In the genomic region with DNA sequence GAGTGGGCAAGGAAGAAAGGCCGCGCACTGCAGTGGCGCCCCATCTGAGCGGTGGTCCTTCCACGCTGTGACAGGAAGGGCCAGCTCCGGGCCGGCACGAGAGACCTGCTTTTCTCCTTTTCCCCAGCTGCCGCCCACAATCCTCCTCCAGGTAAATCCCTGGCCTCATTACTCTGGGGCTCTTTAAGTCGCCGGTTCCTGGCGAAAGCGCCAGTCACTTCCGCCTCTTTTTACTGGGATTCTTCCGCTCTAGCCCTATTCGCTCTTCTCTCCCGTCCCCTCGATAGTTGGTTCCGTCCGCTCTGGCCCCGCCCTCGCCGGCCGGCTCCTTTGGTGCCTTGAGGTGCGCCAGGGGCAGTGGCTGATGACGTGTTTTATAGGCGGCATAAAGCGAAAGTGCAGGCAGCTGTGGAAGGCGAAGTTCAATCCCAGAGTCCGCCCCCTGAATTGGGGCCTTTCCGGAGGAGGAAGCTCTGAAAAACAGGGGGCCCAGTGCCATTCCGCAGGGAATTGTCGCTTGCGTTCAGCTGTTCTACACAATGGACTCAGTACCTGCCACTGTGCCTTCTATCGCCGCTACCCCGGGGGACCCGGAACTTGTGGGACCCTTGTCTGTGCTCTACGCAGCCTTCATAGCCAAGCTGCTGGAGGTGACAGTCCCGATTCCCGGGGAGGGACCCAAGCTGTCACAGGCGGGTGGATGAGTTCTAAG, we compare ENCODE assay signal across 8 cellular contexts. TPM values are rescaled to one million over a fixed set of nuclear protein-coding genes. Genes with fewer than 3 reads are reported as not detected.
DNase-seq lines count a peak whose midpoint lies in the region; ATAC-seq and TF ChIP-seq lines count a peak whose summit lies in the region.

No MANE protein-coding gene starts in this region.

- DNase-seq in GM10266 (ENCODE audit: extremely low spot score) (peak; percentile 86), NCI-H1092 treated with DMSO at 0.1 percent for 48 hours (lab: John Stamatoyannopoulos, UW) (peak; percentile 100), glomerular endothelial cell (ENCODE audit: extremely low read depth, low read depth, low spot score) (peak; percentile 85), nucleus accumbens (lab: John Stamatoyannopoulos, UW) (peak; percentile 41 to 98 (median 93)), suprapubic skin (ENCODE audit: low spot score in 2 of 2) (peak; percentile 97 to 98)

- no peaks in the 10 kb centered on the region for H3K27me3 ChIP-seq in suprapubic skin

- H3K4me1 Mint-ChIP-seq in activated naive CD8-positive, alpha-beta T cell (ENCODE audit: low read depth): peaks cover 42% of the 10 kb centered on the region

- peak overlapping the region; percentile 95 for H3K4me3 ChIP-seq in suprapubic skin

- peak overlapping the region; percentile 99 for H3K4me3 Mint-ChIP-seq in activated naive CD8-positive, alpha-beta T cell

- peak overlapping the region; percentile 97 for H3K27ac Mint-ChIP-seq in activated naive CD8-positive, alpha-beta T cell

- TF ChIP-seq POLR2A in suprapubic skin (IDR thresholded peaks at IDR 0.05): peak; percentile 50 to 76

- H3K4me1 ChIP-seq in suprapubic skin: peaks cover 23% of the 10 kb centered on the region

- H3K9me3 Mint-ChIP-seq in activated naive CD8-positive, alpha-beta T cell (ENCODE audit: low read depth): no peaks in the 10 kb centered on the region

- H3K27me3 Mint-ChIP-seq in activated naive CD8-positive, alpha-beta T cell: no peaks in the 10 kb centered on the region

- H3K27ac ChIP-seq in suprapubic skin: peak overlapping the region; percentile 89

- TF ChIP-seq EP300 in suprapubic skin (IDR thresholded peaks at IDR 0.05): no peak

- H3K9me3 ChIP-seq in suprapubic skin: no peaks in the 10 kb centered on the region

- under 1% methylated on average over 36 of the region's 42 CpGs for WGBS in suprapubic skin

- H3K36me3 Mint-ChIP-seq in activated naive CD8-positive, alpha-beta T cell: peaks cover 10% of the 10 kb centered on the region

- ATAC-seq in HG02623 (IDR thresholded peaks at IDR 0.05; ENCODE audit: unreplicated experiment) (peak; percentile 97), SK-N-SH treated with all-trans-retinoic acid at 6 μM for 48 hours (peak; percentile 99)

- no peak for TF ChIP-seq CTCF in GM10266 (IDR thresholded peaks at IDR 0.05; ENCODE audit: control insufficient read depth, insufficient read depth, low read depth, missing control alignments)
- TF ChIP-seq CTCF in suprapubic skin (IDR thresholded peaks at IDR 0.05): no peak

- H3K36me3 ChIP-seq in suprapubic skin: peaks cover 17% of the 10 kb centered on the region

TF ChIP-seq in SK-N-SH treated with all-trans-retinoic acid at 6 μM for 48 hours, 23 proteins besides CTCF, POLR2A, EP300 and RAD21:
- no peak for TF ChIP-seq GLIS3 (CRISPR knock-in tag; IDR thresholded peaks at IDR 0.05)
- TF ChIP-seq, protein P1, sequence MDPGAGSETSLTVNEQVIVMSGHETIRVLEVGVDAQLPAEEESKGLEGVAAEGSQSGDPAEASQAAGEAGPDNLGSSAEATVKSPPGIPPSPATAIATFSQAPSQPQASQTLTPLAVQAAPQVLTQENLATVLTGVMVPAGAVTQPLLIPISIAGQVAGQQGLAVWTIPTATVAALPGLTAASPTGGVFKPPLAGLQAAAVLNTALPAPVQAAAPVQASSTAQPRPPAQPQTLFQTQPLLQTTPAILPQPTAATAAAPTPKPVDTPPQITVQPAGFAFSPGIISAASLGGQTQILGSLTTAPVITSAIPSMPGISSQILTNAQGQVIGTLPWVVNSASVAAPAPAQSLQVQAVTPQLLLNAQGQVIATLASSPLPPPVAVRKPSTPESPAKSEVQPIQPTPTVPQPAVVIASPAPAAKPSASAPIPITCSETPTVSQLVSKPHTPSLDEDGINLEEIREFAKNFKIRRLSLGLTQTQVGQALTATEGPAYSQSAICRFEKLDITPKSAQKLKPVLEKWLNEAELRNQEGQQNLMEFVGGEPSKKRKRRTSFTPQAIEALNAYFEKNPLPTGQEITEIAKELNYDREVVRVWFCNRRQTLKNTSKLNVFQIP (CRISPR knock-in tag; IDR thresholded peaks at IDR 0.05; ENCODE audit: borderline replicate concordance, low read depth): 0 out of 2 replicates have a peak, but pooled peaks have one; percentile 66

RNA-seq across cellular contexts. Expression of gene MIA3, which starts 26.2 kb away (rescaled TPM):
- 35.4 and 38.7 TPM in 2 replicates for total RNA-seq in glomerular endothelial cell
- 10 to 100 TPM; 29.9 to 62.3 (median 46.1) TPM for total RNA-seq in suprapubic skin

RNA-seq across cellular contexts. Expression of gene TAF1A, which starts 54.4 kb away (rescaled TPM):
- total RNA-seq in glomerular endothelial cell (3.5 and 3.6 TPM in 2 replicates), suprapubic skin (1 to 10 TPM; 1.3 to 3.9 (median 2.5) TPM)

Comparison
In these comparisons a context has a peak if more than half of its experiments do, and no peak if none do; other contexts are left out.
1. Peak in every context shown above with its lines: DNase-seq, ATAC-seq, H3K4me3 ChIP-seq and H3K27ac ChIP-seq.